ENCODE assay signal across 14 cellular contexts in genomic region chr2:204972161-204972560, GRCh38.
DNase-seq lines count a peak whose midpoint lies in the region; ATAC-seq and TF ChIP-seq lines count a peak whose summit lies in the region.
"Had no signal": no experiment of that assay in that cellular context is flagged by ENCODE, and none has a peak within 500 bp of the region (broad histone marks: within the 10 kb centered on the region; RNA-seq: fewer than 3 reads in every experiment).

No MANE protein-coding gene starts in this region.

- H3K4me1 ChIP-seq in HEK293 (ENCODE audit: control insufficient read depth, insufficient read depth, low read length) (no peaks in the 10 kb centered on the region), ectodermal cell (ENCODE audit: control insufficient read depth, insufficient read depth, low read length) (peaks cover 30% of the 10 kb centered on the region), suprapubic skin (no peaks in the 10 kb centered on the region)
- peaks cover 26 to 50% of the 10 kb centered on the region in 2 donors for H3K4me1 ChIP-seq in naive thymus-derived CD4-positive, alpha-beta T cell (ENCODE audit: control insufficient read depth in 2 of 2, insufficient read depth in 2 of 2, low read length in 2 of 2)

- H3K27ac ChIP-seq in HEK293 (ENCODE audit: extremely low read depth, low read depth, low read length) = no peak overlapping the region
- peak overlapping the region; percentile 79 for H3K27ac ChIP-seq in ectodermal cell (ENCODE audit: insufficient read depth, low read depth, low read length, poor library complexity, severe bottlenecking)
- H3K27ac ChIP-seq in naive thymus-derived CD4-positive, alpha-beta T cell (ENCODE audit: low read depth, low read length) = peak overlapping the region; percentile 8
- no peak overlapping the region for H3K27ac ChIP-seq in suprapubic skin

- H3K36me3 ChIP-seq in HEK293 (ENCODE audit: control insufficient read depth in 2 of 2, insufficient read depth in 1 of 2, low read length in 2 of 2) (no peaks in the 10 kb centered on the region), ectodermal cell (ENCODE audit: control insufficient read depth, insufficient read depth, low read length) (no peaks in the 10 kb centered on the region), suprapubic skin (no peaks in the 10 kb centered on the region)
- no peaks in the 10 kb centered on the region for H3K36me3 ChIP-seq in naive thymus-derived CD4-positive, alpha-beta T cell (ENCODE audit: control insufficient read depth in 2 of 3, insufficient read depth in 3 of 3, low read length in 3 of 3)

- ATAC-seq in naive thymus-derived CD4-positive, alpha-beta T cell = no peak
- no peak for ATAC-seq in GM21360 (IDR thresholded peaks at IDR 0.05; ENCODE audit: unreplicated experiment)
- ATAC-seq: GM12878 had no signal

- no peak for TF ChIP-seq CTCF in HEK293 (tag by site-specific recombination; IDR thresholded peaks at IDR 0.05)
- TF ChIP-seq CTCF in suprapubic skin (IDR thresholded peaks at IDR 0.05) = no peak

- TF ChIP-seq EP300 in suprapubic skin (IDR thresholded peaks at IDR 0.05) = no peak

- DNase-seq in naive thymus-derived CD4-positive, alpha-beta T cell = no peak
- DNase-seq in NCI-H187 (lab: John Stamatoyannopoulos, UW) (no peak), dermis blood vessel endothelial cell (no peak), suprapubic skin (ENCODE audit: low spot score in 2 of 2) (no peak)
- DNase-seq: CD4-positive, alpha-beta memory T cell; DMS79; GOT3; H9; IMR-90 had no signal

- H3K27ac Mint-ChIP-seq in naive thymus-derived CD4-positive, alpha-beta T cell = peak overlapping the region in 7 of 9 donors; percentile 32 to 99 (median 88)
- H3K27ac Mint-ChIP-seq: B cell had no signal

- H3K4me1 Mint-ChIP-seq in naive thymus-derived CD4-positive, alpha-beta T cell = peaks cover 40 to 64% (median 62%) of the 10 kb centered on the region in 7 donors

- peaks cover 2 to 53% (median 4%) of the 10 kb centered on the region in 5 donors for H3K36me3 Mint-ChIP-seq in naive thymus-derived CD4-positive, alpha-beta T cell

- CTCF ChIA-PET in HEK293 (lab: Yijun Ruan, JAX) = no interaction called here
- CTCF ChIA-PET in naive thymus-derived CD4-positive, alpha-beta T cell (lab: Charles Lee) = no interaction called here

- H3K27me3 ChIP-seq in ectodermal cell (ENCODE audit: control insufficient read depth, insufficient read depth, low read length, poor library complexity, severe bottlenecking) (no peaks in the 10 kb centered on the region), suprapubic skin (no peaks in the 10 kb centered on the region)
- H3K27me3 ChIP-seq in naive thymus-derived CD4-positive, alpha-beta T cell (ENCODE audit: control insufficient read depth in 2 of 2, insufficient read depth in 2 of 2, low read length in 2 of 2) = peaks cover 0 to 3% of the 10 kb centered on the region in 2 donors

- H3K27me3 Mint-ChIP-seq in naive thymus-derived CD4-positive, alpha-beta T cell = no peaks in the 10 kb centered on the region
- H3K27me3 Mint-ChIP-seq: B cell; CD4-positive, alpha-beta memory T cell had no signal

- POLR2A ChIA-PET in HEK293 (lab: Yijun Ruan, JAX) = no interaction called here
- POLR2A ChIA-PET in naive thymus-derived CD4-positive, alpha-beta T cell (lab: Charles Lee) = interaction anchor here (0.9 to 1.9 kb wide), 9 partner anchors 9 to 158 kb away, joined by 3 to 8 read pairs (median 4); no protein-coding TSS in a partner anchor

- intact Hi-C loops in naive thymus-derived CD4-positive, alpha-beta T cell (cut with micrococcal nuclease) = loop anchor here in 1 of 2 donors (1.0 kb wide), 1 partner anchor 10 kb away; no protein-coding TSS in a partner anchor

- H3K9me3 Mint-ChIP-seq in naive thymus-derived CD4-positive, alpha-beta T cell = peaks cover 0 to 29% (median 0%) of the 10 kb centered on the region in 11 donors
- H3K9me3 Mint-ChIP-seq: H9 had no signal

- H3K4me3 Mint-ChIP-seq in naive thymus-derived CD4-positive, alpha-beta T cell = peak overlapping the region in 1 of 10 donors; percentile 76
- H3K4me3 Mint-ChIP-seq: B cell, H9 had no signal

- H3K9me3 ChIP-seq in HEK293 (ENCODE audit: control insufficient read depth, insufficient read depth, low read depth, low read length) = no peaks in the 10 kb centered on the region
- H3K9me3 ChIP-seq in ectodermal cell (ENCODE audit: control insufficient read depth, low read length) = no peaks in the 10 kb centered on the region
- no peaks in the 10 kb centered on the region for H3K9me3 ChIP-seq in naive thymus-derived CD4-positive, alpha-beta T cell (ENCODE audit: control insufficient read depth in 2 of 3, low read length in 3 of 3)
- H3K9me3 ChIP-seq in suprapubic skin = no peaks in the 10 kb centered on the region

- no peak for TF ChIP-seq POLR2A in suprapubic skin (IDR thresholded peaks at IDR 0.05)

- H3K4me3 ChIP-seq in HEK293 (ENCODE audit: low read depth, low read length) = no peak overlapping the region
- no peak overlapping the region for H3K4me3 ChIP-seq in ectodermal cell (ENCODE audit: insufficient read depth, low read depth, low read length)
- H3K4me3 ChIP-seq in naive thymus-derived CD4-positive, alpha-beta T cell (ENCODE audit: low read length) = no peak overlapping the region
- no peak overlapping the region for H3K4me3 ChIP-seq in suprapubic skin
- H3K4me3 ChIP-seq: GM12878 had no signal

TF ChIP-seq in HEK293, 187 proteins besides CTCF, POLR2A, EP300 and RAD21:
- no peak for TF ChIP-seq ZSCAN5A (tag by site-specific recombination; IDR thresholded peaks at IDR 0.05)
- TF ChIP-seq ZNF664 (tag by site-specific recombination; IDR thresholded peaks at IDR 0.05) = peak; percentile 91

Comparison
In these comparisons a context has a peak if more than half of its experiments do, and no peak if none do; other contexts are left out.
1. H3K27ac ChIP-seq: peak in ectodermal cell (single experiment) and naive thymus-derived CD4-positive, alpha-beta T cell (single experiment); none in HEK293 (single experiment) and suprapubic skin (single experiment).